ENCODE assay signal across 23 cellular contexts in genomic region chr5:154303133-154303532, GRCh38.
"Had no signal": no experiment of that assay in that cellular context is flagged by ENCODE, and none has a peak within 500 bp of the region (broad histone marks: within the 10 kb centered on the region; RNA-seq: fewer than 3 reads in every experiment).

No MANE protein-coding gene starts in this region.

- H3K4me1 ChIP-seq: right lobe of liver, testis, vagina had no signal

- H3K27ac ChIP-seq: hepatocyte, left ventricle myocardium inferior, neural progenitor cell, neutrophil, ovary, right atrium auricular region, right lobe of liver, testis, upper lobe of left lung, vagina had no signal

- ATAC-seq: naive thymus-derived CD8-positive, alpha-beta T cell; right lobe of liver; stimulated activated memory B cell treated with anti-CD40 and anti-IgM and Interleukin-4, amounts not matched to agents 10 μg/mL and 1 μg/mL and 100 μg/mL, for 72 hours had no signal

- FAIRE-seq: keratinocyte had no signal

- H3K27me3 ChIP-seq: heart right ventricle, hepatocyte, neural progenitor cell, neutrophil, ovary, right atrium auricular region, right lobe of liver, stomach, testis, thyroid gland, transverse colon, upper lobe of left lung, vagina had no signal

- H3K9me3 ChIP-seq: neutrophil, ovary, right lobe of liver, testis, thyroid gland, vagina had no signal

- H3K4me3 ChIP-seq: heart right ventricle, hepatocyte, left ventricle myocardium inferior, lung, neural progenitor cell, ovary, right atrium auricular region, right lobe of liver, stomach, testis, thyroid gland, transverse colon, upper lobe of left lung, vagina had no signal

- DNase-seq: heart right ventricle; kidney glomerular epithelial cell; left ventricle myocardium inferior; midbrain; naive thymus-derived CD8-positive, alpha-beta T cell; occipital lobe; ovary; right lobe of liver; stimulated activated CD4-positive, alpha-beta T cell treated with anti-CD3 and anti-CD28 coated beads, Interleukin-4, amount 100 ng/mL, for 24 hours; stimulated activated naive CD4-positive, alpha-beta T cell treated with Interleukin-2 at 50 U/mL for 16 hours; stomach; testis; thyroid gland; transverse colon; upper lobe of left lung had no signal

- H3K36me3 ChIP-seq: neural progenitor cell, ovary, right lobe of liver, thyroid gland, vagina had no signal
